9 cellular contexts compared by ENCODE assay signal in the genomic region with DNA sequence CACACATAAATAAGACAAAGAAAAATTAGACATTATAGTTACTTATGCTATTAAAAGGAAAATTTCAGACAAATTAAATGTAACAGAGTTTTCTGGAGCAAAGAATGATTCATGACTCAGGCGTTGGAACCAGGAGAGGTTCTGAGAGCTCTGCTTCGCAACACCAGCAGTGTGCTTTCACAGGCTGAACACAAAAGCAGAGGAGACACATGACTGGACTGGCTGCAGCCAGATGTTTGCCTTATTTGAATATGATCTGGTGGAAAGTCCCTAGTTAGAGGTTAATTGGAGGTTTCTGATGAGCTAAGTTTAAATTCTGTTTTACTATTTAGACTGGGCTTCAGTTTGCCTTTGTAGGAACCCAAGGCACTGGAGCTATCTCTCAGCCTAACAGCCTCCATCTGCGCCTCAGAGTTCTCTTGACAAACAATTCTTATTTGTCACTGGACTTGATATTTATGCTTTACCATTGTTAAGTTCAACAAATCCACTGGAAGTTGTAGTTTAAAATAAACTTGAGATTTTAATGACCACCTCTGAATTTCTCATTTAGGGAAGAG. TPM values are rescaled to one million over a fixed set of nuclear protein-coding genes. Genes with fewer than 3 reads are reported as not detected.
A peak's percentile ranks its signal among the peaks of the same experiment; 100 is the strongest.
DNase-seq lines count a peak whose midpoint lies in the region; ATAC-seq and TF ChIP-seq lines count a peak whose summit lies in the region.
"Had no signal": no experiment of that assay in that cellular context is flagged by ENCODE, and none has a peak within 500 bp of the region (broad histone marks: within the 10 kb centered on the region; RNA-seq: fewer than 3 reads in every experiment).

No MANE protein-coding gene starts in this region.

- no peaks in the 10 kb centered on the region for H3K9me3 ChIP-seq in esophagus muscularis mucosa

- DNase-seq in GM10266 (ENCODE audit: extremely low spot score) (peak; percentile 61), germinal center (ENCODE audit: low spot score) (peak; percentile 68), esophagus muscularis mucosa (ENCODE audit: extremely low spot score) (no peak), mucosa of gallbladder (ENCODE audit: low spot score) (no peak), RKO (ENCODE audit: low spot score) (no peak)
- no peak for DNase-seq in stimulated activated CD4-positive, alpha-beta T cell treated with anti-CD3 and anti-CD28 coated beads, Interleukin-4, amount 100 ng/mL, for 4 hours
- DNase-seq: effector CD8-positive, alpha-beta T cell had no signal

- no peak overlapping the region for H3K4me3 ChIP-seq in esophagus muscularis mucosa

- peak; percentile 85 for ATAC-seq in GM21367 (IDR thresholded peaks at IDR 0.05; ENCODE audit: unreplicated experiment)
- peak; percentile 98 for ATAC-seq in HG03439 (IDR thresholded peaks at IDR 0.05; ENCODE audit: unreplicated experiment)

- no peaks in the 10 kb centered on the region for H3K27me3 ChIP-seq in esophagus muscularis mucosa

- H3K36me3 ChIP-seq in esophagus muscularis mucosa, result peaks cover 56 to 99% (median 83%) of the 10 kb centered on the region in 4 donors

- intact Hi-C loops in esophagus muscularis mucosa (cut with DNase I), result no loop called here

- WGBS in esophagus muscularis mucosa, result 41% methylated on average over 3 of the region's 3 CpGs

- H3K4me1 ChIP-seq in esophagus muscularis mucosa, result peaks cover 0 to 9% (median 7%) of the 10 kb centered on the region in 4 donors

- no peak for TF ChIP-seq POLR2A in esophagus muscularis mucosa (IDR thresholded peaks at IDR 0.05; ENCODE audit: low read depth)

- no peak for TF ChIP-seq EP300 in esophagus muscularis mucosa (IDR thresholded peaks at IDR 0.05)

- peak overlapping the region in 1 of 4 donors; percentile 7 for H3K27ac ChIP-seq in esophagus muscularis mucosa (replicated peaks in 1 of 4)

- TF ChIP-seq CTCF in GM10266 (IDR thresholded peaks at IDR 0.05; ENCODE audit: control insufficient read depth, insufficient read depth, low read depth, missing control alignments) (no peak), esophagus muscularis mucosa (IDR thresholded peaks at IDR 0.05) (no peak)

RNA-seq across cellular contexts. Expression of a gene that starts 16.2 kb away (rescaled TPM):
- total RNA-seq in esophagus muscularis mucosa (10 to 100 TPM; 30.3 to 39.8 (median 34.8) TPM), mucosa of gallbladder (36.1 TPM)

Comparison
In these comparisons a context has a peak if more than half of its experiments do, and no peak if none do; other contexts are left out.
1. DNase-seq: peak in GM10266 (single experiment) and germinal center (single experiment); none in esophagus muscularis mucosa (single experiment), mucosa of gallbladder (single experiment), RKO (single experiment) and stimulated activated CD4-positive, alpha-beta T cell treated with anti-CD3 and anti-CD28 coated beads, Interleukin-4, amount 100 ng/mL, for 4 hours (0 of 2).